21 cellular contexts compared by ENCODE assay signal in the genomic region with DNA sequence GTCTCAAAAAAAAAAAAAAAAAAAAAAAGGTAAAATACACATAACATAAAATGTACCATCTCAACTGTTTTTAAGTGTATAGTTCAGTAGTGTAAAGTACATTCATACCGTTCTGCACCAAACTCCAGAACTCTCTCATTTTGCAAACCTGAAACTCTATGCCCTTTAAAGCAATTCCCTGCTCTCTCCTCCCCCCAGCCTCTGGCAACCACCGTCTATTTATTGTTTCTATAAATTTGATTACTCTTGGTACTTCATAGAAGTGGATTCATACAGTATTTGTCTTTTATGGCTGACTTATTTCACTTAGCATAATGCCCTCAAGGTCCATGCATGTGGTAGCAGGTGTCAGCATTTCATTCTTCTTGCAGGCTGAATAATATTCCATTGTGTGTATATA. TPM values are rescaled to one million over a fixed set of nuclear protein-coding genes. Genes with fewer than 3 reads are reported as not detected.
A peak's percentile ranks its signal among the peaks of the same experiment; 100 is the strongest.
DNase-seq lines count a peak whose midpoint lies in the region; ATAC-seq and TF ChIP-seq lines count a peak whose summit lies in the region.
"Had no signal": no experiment of that assay in that cellular context is flagged by ENCODE, and none has a peak within 500 bp of the region (broad histone marks: within the 10 kb centered on the region; RNA-seq: fewer than 3 reads in every experiment).

No MANE protein-coding gene starts in this region.

- H3K27me3 Mint-ChIP-seq in activated T-cell treated with anti-CD3 and anti-CD28 coated beads, Interleukin-2, amount 50 U/mL, for 72 hours (ENCODE audit: low read depth): no peaks in the 10 kb centered on the region
- H3K27me3 Mint-ChIP-seq in stimulated activated memory B cell treated with anti-CD40 and anti-IgM and Interleukin-4, amounts not matched to agents 10 μg/mL and 1 μg/mL and 100 μg/mL, for 72 hours: no peaks in the 10 kb centered on the region

- peak in 1 of 2 donors; percentile 34 for DNase-seq in activated T-cell treated with anti-CD3 and anti-CD28 coated beads, Interleukin-2, amount 50 U/mL, for 72 hours
- DNase-seq in activated T-cell treated with anti-CD3 and anti-CD28 coated beads, Interleukin-2, amount 50 U/mL, for 48 hours: no peak
- DNase-seq in activated naive CD4-positive, alpha-beta T cell treated with anti-CD3 and anti-CD28 coated beads, Interleukin-2, amount 50 U/mL, for 72 hours (ENCODE audit: low spot score in 2 of 2): no peak
- DNase-seq in GM19238 (ENCODE audit: insufficient read length, low spot score) (no peak), NCI-H1694 (lab: John Stamatoyannopoulos, UW) (no peak)
- DNase-seq: activated CD8-positive, alpha-beta memory T cell treated with anti-CD3 and anti-CD28 coated beads for 24 hours; cortex of kidney; DMS153; hypothalamus; kidney; NCI-H1417 treated with DMSO at 0.1 percent for 48 hours; NK-92 treated with Interleukin-12 subunit alpha and Interleukin-12 subunit beta, amount 100 ng/mL, for 24 hours; RPMI8226; stimulated activated CD4-positive, alpha-beta T cell treated with anti-CD3 and anti-CD28 coated beads, Interleukin-2, amount 100 ng/mL, for 24 hours; uterus had no signal

- H3K9me3 ChIP-seq in KOPT-K1 (ENCODE audit: insufficient read depth, low read length, poor library complexity, severe bottlenecking): no peaks in the 10 kb centered on the region
- H3K9me3 ChIP-seq: uterus had no signal

- H3K9me3 Mint-ChIP-seq in activated T-cell treated with anti-CD3 and anti-CD28 coated beads, Interleukin-2, amount 50 U/mL, for 72 hours: peaks cover 6 to 11% of the 10 kb centered on the region in 2 donors
- peaks cover 7% of the 10 kb centered on the region in 2 donors for H3K9me3 Mint-ChIP-seq in activated naive CD4-positive, alpha-beta T cell treated with anti-CD3 and anti-CD28 coated beads, Interleukin-2, amount 50 U/mL, for 72 hours
- peaks cover 6% of the 10 kb centered on the region for H3K9me3 Mint-ChIP-seq in stimulated activated memory B cell treated with anti-CD40 and anti-IgM and Interleukin-4, amounts not matched to agents 10 μg/mL and 1 μg/mL and 100 μg/mL, for 72 hours

- H3K4me3 Mint-ChIP-seq in activated T-cell treated with anti-CD3 and anti-CD28 coated beads, Interleukin-2, amount 50 U/mL, for 72 hours: peak overlapping the region; percentile 67 to 77
- peak overlapping the region; percentile 52 for H3K4me3 Mint-ChIP-seq in stimulated activated memory B cell treated with anti-CD40 and anti-IgM and Interleukin-4, amounts not matched to agents 10 μg/mL and 1 μg/mL and 100 μg/mL, for 72 hours

- no peaks in the 10 kb centered on the region for H3K36me3 ChIP-seq in KOPT-K1 (ENCODE audit: insufficient read depth, low read length)
- H3K36me3 ChIP-seq: uterus had no signal

- H3K36me3 Mint-ChIP-seq in activated T-cell treated with anti-CD3 and anti-CD28 coated beads, Interleukin-2, amount 50 U/mL, for 72 hours (ENCODE audit: insufficient read depth in 2 of 2): peaks cover 11 to 12% of the 10 kb centered on the region in 2 donors
- H3K36me3 Mint-ChIP-seq in activated naive CD4-positive, alpha-beta T cell treated with anti-CD3 and anti-CD28 coated beads, Interleukin-2, amount 50 U/mL, for 72 hours: peaks cover 14 to 18% of the 10 kb centered on the region in 2 donors
- peaks cover 8% of the 10 kb centered on the region for H3K36me3 Mint-ChIP-seq in stimulated activated memory B cell treated with anti-CD40 and anti-IgM and Interleukin-4, amounts not matched to agents 10 μg/mL and 1 μg/mL and 100 μg/mL, for 72 hours

- no peak for TF ChIP-seq POLR2A in GM18505 (IDR thresholded peaks at IDR 0.05; ENCODE audit: borderline replicate concordance, extremely low read depth, insufficient read depth, insufficient read length)

- H3K27ac ChIP-seq in KOPT-K1 (ENCODE audit: low read depth, low read length, poor library complexity, severe bottlenecking): peak overlapping the region; percentile 86
- H3K27ac ChIP-seq: uterus had no signal

- peaks cover 100% of the 10 kb centered on the region for H3K4me1 Mint-ChIP-seq in activated T-cell treated with anti-CD3 and anti-CD28 coated beads, Interleukin-2, amount 50 U/mL, for 72 hours (ENCODE audit: low read depth)
- peaks cover 96% of the 10 kb centered on the region for H3K4me1 Mint-ChIP-seq in stimulated activated memory B cell treated with anti-CD40 and anti-IgM and Interleukin-4, amounts not matched to agents 10 μg/mL and 1 μg/mL and 100 μg/mL, for 72 hours

- ATAC-seq in activated T-cell treated with anti-CD3 and anti-CD28 coated beads, Interleukin-2, amount 50 U/mL, for 72 hours (replicated peaks in 1 of 2): peak; percentile 19 to 36
- ATAC-seq in activated naive CD4-positive, alpha-beta T cell treated with anti-CD3 and anti-CD28 coated beads, Interleukin-2, amount 50 U/mL, for 72 hours: peak; percentile 16 to 64
- no peak for ATAC-seq in stimulated activated memory B cell treated with anti-CD40 and anti-IgM and Interleukin-4, amounts not matched to agents 10 μg/mL and 1 μg/mL and 100 μg/mL, for 72 hours
- no peak for ATAC-seq in GM18505 (IDR thresholded peaks at IDR 0.05; ENCODE audit: unreplicated experiment)
- ATAC-seq: SK-N-SH treated with all-trans-retinoic acid at 6 μM for 48 hours had no signal

- peak overlapping the region; percentile 95 for H3K27ac Mint-ChIP-seq in activated T-cell treated with anti-CD3 and anti-CD28 coated beads, Interleukin-2, amount 50 U/mL, for 72 hours
- peak overlapping the region; percentile 83 to 89 for H3K27ac Mint-ChIP-seq in activated naive CD4-positive, alpha-beta T cell treated with anti-CD3 and anti-CD28 coated beads, Interleukin-2, amount 50 U/mL, for 72 hours
- peak overlapping the region; percentile 81 for H3K27ac Mint-ChIP-seq in stimulated activated memory B cell treated with anti-CD40 and anti-IgM and Interleukin-4, amounts not matched to agents 10 μg/mL and 1 μg/mL and 100 μg/mL, for 72 hours

RNA-seq across cellular contexts. Expression of gene RIPOR2, which starts 12.9 kb away (rescaled TPM):
- 10 to 100 TPM; 67.0 to 69.7 TPM for total RNA-seq in activated T-cell treated with anti-CD3 and anti-CD28 coated beads, Interleukin-2, amount 50 U/mL, for 72 hours
- 100 to 1,000 TPM in 1 of 2 donors, 10 to 100 TPM in 1; 63.9 to 126 TPM for total RNA-seq in activated naive CD4-positive, alpha-beta T cell treated with anti-CD3 and anti-CD28 coated beads, Interleukin-2, amount 50 U/mL, for 72 hours
- total RNA-seq: endothelial cell of umbilical vein, HT1080 had no signal

Comparison
In these comparisons a context has a peak if more than half of its experiments do, and no peak if none do; other contexts are left out.
1. ATAC-seq: peak in activated T-cell treated with anti-CD3 and anti-CD28 coated beads, Interleukin-2, amount 50 U/mL, for 72 hours (2 of 2) and activated naive CD4-positive, alpha-beta T cell treated with anti-CD3 and anti-CD28 coated beads, Interleukin-2, amount 50 U/mL, for 72 hours (2 of 2); none in stimulated activated memory B cell treated with anti-CD40 and anti-IgM and Interleukin-4, amounts not matched to agents 10 μg/mL and 1 μg/mL and 100 μg/mL, for 72 hours (single experiment) and GM18505 (single experiment).
2. Peak in every context shown above with its lines, with median percentiles within 50 percentile points of each other: H3K27ac Mint-ChIP-seq.